Comparison of ENCODE assay signal across 10 cellular contexts in genomic region chr12:87509233-87509820, GRCh38.
A peak's percentile ranks its signal among the peaks of the same experiment; 100 is the strongest.
DNase-seq lines count a peak whose midpoint lies in the region; ATAC-seq and TF ChIP-seq lines count a peak whose summit lies in the region.
"Had no signal": no experiment of that assay in that cellular context is flagged by ENCODE, and none has a peak within 500 bp of the region (broad histone marks: within the 10 kb centered on the region; RNA-seq: fewer than 3 reads in every experiment).

No MANE protein-coding gene starts in this region.

- no peaks in the 10 kb centered on the region for H3K9me2 ChIP-seq in SK-N-SH

- no peak overlapping the region for H3K4me3 ChIP-seq in SK-N-SH (ENCODE audit: low read depth in 2 of 2, low read length in 1 of 2)

- CTCF ChIA-PET in SK-N-SH (lab: Yijun Ruan, JAX), result no interaction called here

- TF ChIP-seq POLR2A in erythroblast (IDR thresholded peaks at IDR 0.05; ENCODE audit: low read length), result no peak

- peak in 1 of 2 experiments; percentile 59; a peak in 1 of 4 replicates for TF ChIP-seq EP300 in SK-N-SH (IDR thresholded peaks at IDR 0.05; ENCODE audit: borderline replicate concordance in 1 of 2, low read depth in 1 of 2, low read length in 1 of 2)

- H3K27ac ChIP-seq in SK-N-SH (ENCODE audit: low read depth in 2 of 2, low read length in 1 of 2), result peak overlapping the region; percentile 75; a peak in 3 of 4 replicates

- ATAC-seq in GM18508 (IDR thresholded peaks at IDR 0.05; ENCODE audit: insufficient read depth, unreplicated experiment), result peak; percentile 55
- no peak for ATAC-seq in GM19035 (IDR thresholded peaks at IDR 0.05; ENCODE audit: unreplicated experiment)

- H3K4me2 ChIP-seq in SK-N-SH, result peak overlapping the region; percentile 51; the same call in 1 of the 2 replicates

- TF ChIP-seq RAD21 in SK-N-SH (IDR thresholded peaks at IDR 0.05; ENCODE audit: low read length), result no peak

- DNase-seq in HT-29 (ENCODE audit: low spot score) (peak; percentile 29), SK-N-SH (peak; percentile 10), iris pigment epithelial cell (ENCODE audit: low read depth) (peak; percentile 90), erythroblast (lab: John Stamatoyannopoulos, UW) (no peak), T-helper 2 cell (no peak)
- no peak for DNase-seq in effector CD4-positive, alpha-beta T cell
- DNase-seq: activated naive CD8-positive, alpha-beta T cell treated with anti-CD3 and anti-CD28 coated beads for 36 hours; Right ventricle myocardium superior had no signal

- no peak for TF ChIP-seq CTCF in SK-N-SH (IDR thresholded peaks at IDR 0.05)

- POLR2A ChIA-PET in SK-N-SH (lab: Yijun Ruan, JAX), result no interaction called here

- H3K4me1 ChIP-seq in SK-N-SH (ENCODE audit: control insufficient read depth in 1 of 2, insufficient read depth in 2 of 2, low read depth in 1 of 2, low read length in 1 of 2), result peaks cover 0 to 10% of the 10 kb centered on the region in 2 experiments

- peak overlapping the region; percentile 69 for H2AFZ ChIP-seq in SK-N-SH (ENCODE audit: low read depth)

- H3K9me3 ChIP-seq in SK-N-SH, result no peaks in the 10 kb centered on the region

- no peak overlapping the region for H3K9ac ChIP-seq in SK-N-SH

- H3K79me2 ChIP-seq in SK-N-SH (ENCODE audit: insufficient read depth), result no peaks in the 10 kb centered on the region

- no peaks in the 10 kb centered on the region for H4K20me1 ChIP-seq in SK-N-SH (ENCODE audit: insufficient read depth)

- peaks cover 12% of the 10 kb centered on the region for H3F3A ChIP-seq in SK-N-SH (replicated peaks; ENCODE audit: insufficient read depth)

- no peaks in the 10 kb centered on the region for H3K36me3 ChIP-seq in SK-N-SH (replicated peaks in 1 of 2; ENCODE audit: control insufficient read depth in 1 of 2, insufficient read depth in 2 of 2, low read length in 1 of 2)

- no peaks in the 10 kb centered on the region for H3K27me3 ChIP-seq in SK-N-SH (ENCODE audit: insufficient read depth)

TF ChIP-seq in SK-N-SH, 30 proteins besides CTCF, POLR2A, EP300 and RAD21 (continues in another document):
- TF ChIP-seq MXI1 (IDR thresholded peaks at IDR 0.05; ENCODE audit: low read depth, low read length) (no peak), RFX5 (IDR thresholded peaks at IDR 0.05; ENCODE audit: low read length) (no peak), ELF1 (IDR thresholded peaks at IDR 0.05) (peak; percentile 47; the same call in 1 of the 2 replicates), GABPA (IDR thresholded peaks at IDR 0.05; ENCODE audit: low read depth) (no peak), POLR2AphosphoS5 (IDR thresholded peaks at IDR 0.05; ENCODE audit: low read depth, low read length) (no peak), FOXJ3 (CRISPR knock-in tag; IDR thresholded peaks at IDR 0.05) (no peak), SMC3 (IDR thresholded peaks at IDR 0.05; ENCODE audit: low read depth, low read length) (no peak), RXRA (IDR thresholded peaks at IDR 0.05; ENCODE audit: borderline replicate concordance, low read depth) (peak; percentile 52; the same call in 1 of the 2 replicates), JUND (IDR thresholded peaks at IDR 0.05) (peak; percentile 97), NRF1 (IDR thresholded peaks at IDR 0.05; ENCODE audit: low read depth, low read length) (no peak), MEF2A (IDR thresholded peaks at IDR 0.05; ENCODE audit: borderline replicate concordance, low read depth) (no peak), TEAD4 (IDR thresholded peaks at IDR 0.05; ENCODE audit: borderline replicate concordance, insufficient read depth) (no peak), FOXM1 (IDR thresholded peaks at IDR 0.05; ENCODE audit: low read depth) (no peak), GATA2 (CRISPR knock-in tag; IDR thresholded peaks at IDR 0.05) (no peak), REST (IDR thresholded peaks at IDR 0.05; ENCODE audit: low read depth, low read length) (no peak), USF2 (IDR thresholded peaks at IDR 0.05; ENCODE audit: borderline replicate concordance, low read depth, low read length) (no peak), EZH2phosphoT487 (IDR thresholded peaks at IDR 0.05; ENCODE audit: borderline replicate concordance, low read depth) (no peak), SIN3A (IDR thresholded peaks at IDR 0.05; ENCODE audit: borderline replicate concordance, low read depth, low read length) (no peak), FOSL2 (IDR thresholded peaks at IDR 0.05; ENCODE audit: borderline replicate concordance, low read depth) (peak; percentile 87), MAX (IDR thresholded peaks at IDR 0.05; ENCODE audit: low read depth) (no peak), NFIC (IDR thresholded peaks at IDR 0.05; ENCODE audit: borderline replicate concordance) (peak; percentile 21; the same call in 1 of the 2 replicates), IRF3 (IDR thresholded peaks at IDR 0.05; ENCODE audit: low read depth, low read length) (no peak), CHD2 (IDR thresholded peaks at IDR 0.05; ENCODE audit: low read length, partially characterized antibody) (no peak), RCOR1 (IDR thresholded peaks at IDR 0.05; ENCODE audit: low read length) (no peak), ZBTB33 (IDR thresholded peaks at IDR 0.05; ENCODE audit: borderline replicate concordance, low read depth) (no peak)
- TF ChIP-seq, protein P1, sequence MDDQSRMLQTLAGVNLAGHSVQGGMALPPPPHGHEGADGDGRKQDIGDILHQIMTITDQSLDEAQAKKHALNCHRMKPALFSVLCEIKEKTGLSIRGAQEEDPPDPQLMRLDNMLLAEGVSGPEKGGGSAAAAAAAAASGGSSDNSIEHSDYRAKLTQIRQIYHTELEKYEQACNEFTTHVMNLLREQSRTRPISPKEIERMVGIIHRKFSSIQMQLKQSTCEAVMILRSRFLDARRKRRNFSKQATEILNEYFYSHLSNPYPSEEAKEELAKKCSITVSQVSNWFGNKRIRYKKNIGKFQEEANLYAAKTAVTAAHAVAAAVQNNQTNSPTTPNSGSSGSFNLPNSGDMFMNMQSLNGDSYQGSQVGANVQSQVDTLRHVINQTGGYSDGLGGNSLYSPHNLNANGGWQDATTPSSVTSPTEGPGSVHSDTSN (IDR thresholded peaks at IDR 0.05), result peak; percentile 93

Comparison
In these comparisons a context has a peak if more than half of its experiments do, and no peak if none do; other contexts are left out.
1. DNase-seq: peak in HT-29 (single experiment), SK-N-SH (single experiment) and iris pigment epithelial cell (single experiment); none in erythroblast (0 of 2), effector CD4-positive, alpha-beta T cell (single experiment) and T-helper 2 cell (0 of 5).